24 cellular contexts compared by ENCODE assay signal in the genomic region with DNA sequence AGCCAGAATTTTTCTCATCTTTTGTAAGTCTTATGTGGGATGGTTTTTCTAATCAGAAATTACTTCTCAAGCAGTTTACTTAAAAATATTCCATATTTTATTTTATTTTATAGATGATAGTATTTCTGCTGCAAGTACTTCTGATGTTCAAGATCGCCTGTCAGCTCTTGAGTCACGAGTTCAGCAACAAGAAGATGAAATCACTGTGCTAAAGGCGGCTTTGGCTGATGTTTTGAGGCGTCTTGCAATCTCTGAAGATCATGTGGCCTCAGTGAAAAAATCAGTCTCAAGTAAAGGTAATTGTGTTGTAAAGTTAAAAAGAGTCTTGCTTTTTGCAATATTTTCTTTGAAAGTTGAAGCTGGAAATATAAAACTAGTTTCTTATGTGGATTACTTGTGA.
"Had no signal": no experiment of that assay in that cellular context is flagged by ENCODE, and none has a peak within 500 bp of the region (broad histone marks: within the 10 kb centered on the region; RNA-seq: fewer than 3 reads in every experiment).

No MANE protein-coding gene starts in this region.

- H3K36me3 ChIP-seq: left ventricle myocardium inferior, pancreas, prostate gland, sigmoid colon, uterus had no signal

- H3K9me3 ChIP-seq: left ventricle myocardium inferior, mucosa of descending colon, pancreas, prostate gland, sigmoid colon, spleen, tibial nerve, uterus had no signal

- H3K4me3 ChIP-seq: hepatocyte, left ventricle myocardium inferior, lung, mucosa of descending colon, pancreas, prostate gland, sigmoid colon, spleen, tibial nerve, uterus had no signal

- H3K27ac Mint-ChIP-seq: natural killer cell treated with Interleukin-12 subunit alpha and Interleukin-12 subunit beta and Interleukin-15 and Interleukin-18, amount 100 ng/mL, for 72 hours; stimulated activated naive CD8-positive, alpha-beta T cell treated with anti-CD3 and anti-CD28 coated beads, Interleukin-15, Interleukin-2, amounts not matched to agents 100 ng/mL and 50 ng/mL, for 24 hours; type B pancreatic cell had no signal

- H3K27me3 Mint-ChIP-seq: naive thymus-derived CD4-positive, alpha-beta T cell; natural killer cell treated with Interleukin-12 subunit alpha and Interleukin-12 subunit beta and Interleukin-15 and Interleukin-18, amount 100 ng/mL, for 72 hours; stimulated activated naive CD8-positive, alpha-beta T cell treated with anti-CD3 and anti-CD28 coated beads, Interleukin-15, Interleukin-2, amounts not matched to agents 100 ng/mL and 50 ng/mL, for 24 hours; type B pancreatic cell had no signal

- ATAC-seq: mucosa of descending colon; natural killer cell treated with Interleukin-12 subunit alpha and Interleukin-12 subunit beta and Interleukin-15 and Interleukin-18, amount 100 ng/mL, for 72 hours; pancreas; right cardiac atrium; stimulated activated effector memory CD8-positive, alpha-beta T cell treated with anti-CD3 and anti-CD28 coated beads, Interleukin-12 subunit alpha, Interleukin-12 subunit beta, amount 100 ng/mL, for 72 hours had no signal

- H3K27ac ChIP-seq: hepatocyte, left ventricle myocardium inferior, pancreas, prostate gland, sigmoid colon, spleen, tibial nerve, uterus had no signal

- H3K4me1 ChIP-seq: prostate gland, uterus had no signal

- H3K27me3 ChIP-seq: hepatocyte, pancreas, sigmoid colon, spleen, tibial nerve, uterus had no signal

- H3K4me3 Mint-ChIP-seq: naive thymus-derived CD4-positive, alpha-beta T cell; natural killer cell treated with Interleukin-12 subunit alpha and Interleukin-12 subunit beta and Interleukin-15 and Interleukin-18, amount 100 ng/mL, for 72 hours; stimulated activated naive CD8-positive, alpha-beta T cell treated with anti-CD3 and anti-CD28 coated beads, Interleukin-15, Interleukin-2, amounts not matched to agents 100 ng/mL and 50 ng/mL, for 24 hours; type B pancreatic cell had no signal

- DNase-seq: islet precursor cell; left ventricle myocardium inferior; midbrain; mucosa of descending colon; naive thymus-derived CD4-positive, alpha-beta T cell; pancreas; posterior cingulate gyrus; retina; right cardiac atrium; sigmoid colon; small intestine; spleen; stimulated activated CD4-positive, alpha-beta T cell treated with anti-CD3 and anti-CD28 coated beads, Interleukin-4, amount 100 ng/mL, for 24 hours; stimulated activated naive CD4-positive, alpha-beta T cell; substantia nigra; uterus had no signal

- H3K9me3 Mint-ChIP-seq: naive thymus-derived CD4-positive, alpha-beta T cell; natural killer cell treated with Interleukin-12 subunit alpha and Interleukin-12 subunit beta and Interleukin-15 and Interleukin-18, amount 100 ng/mL, for 72 hours; stimulated activated effector memory CD8-positive, alpha-beta T cell treated with anti-CD3 and anti-CD28 coated beads, Interleukin-12 subunit alpha, Interleukin-12 subunit beta, amount 100 ng/mL, for 72 hours; stimulated activated naive CD8-positive, alpha-beta T cell treated with anti-CD3 and anti-CD28 coated beads, Interleukin-15, Interleukin-2, amounts not matched to agents 100 ng/mL and 50 ng/mL, for 24 hours; type B pancreatic cell had no signal

- H2AFZ ChIP-seq: hepatocyte had no signal

- H3K4me2 ChIP-seq: hepatocyte had no signal
